ENCODE assay signal across 19 cellular contexts in the genomic region with DNA sequence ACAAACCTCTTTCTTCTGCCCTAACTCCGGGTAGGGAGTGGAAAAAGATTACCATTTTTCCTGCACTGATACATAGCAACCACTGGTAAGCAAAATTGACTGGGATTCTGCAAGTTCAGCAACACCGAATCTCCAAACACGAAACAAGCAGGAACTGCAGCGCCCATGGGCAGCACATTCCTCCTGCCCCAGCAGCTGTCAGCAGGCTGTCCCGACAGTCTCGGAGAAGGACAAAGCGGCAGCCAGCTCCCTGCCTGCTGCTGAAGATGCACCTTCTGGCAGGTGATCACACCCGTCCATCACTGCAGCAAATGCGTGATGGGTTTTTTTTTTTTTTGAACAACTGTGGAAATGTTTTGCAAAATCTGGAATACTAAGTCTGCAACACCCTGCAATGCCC.
"Had no signal": no experiment of that assay in that cellular context is flagged by ENCODE, and none has a peak within 500 bp of the region (broad histone marks: within the 10 kb centered on the region; RNA-seq: fewer than 3 reads in every experiment).

No MANE protein-coding gene starts in this region.

- H3K27ac ChIP-seq: breast epithelium, hepatocyte, right lobe of liver had no signal

- H3K9me3 ChIP-seq: breast epithelium, right lobe of liver had no signal

- ATAC-seq: stimulated activated effector memory CD8-positive, alpha-beta T cell treated with anti-CD3 and anti-CD28 coated beads, Interleukin-12 subunit alpha, Interleukin-12 subunit beta, amount 100 ng/mL, for 72 hours; WTC11 had no signal

- H3K4me3 ChIP-seq: breast epithelium, hepatocyte, right lobe of liver had no signal

- H3K4me2 ChIP-seq: hepatocyte had no signal

- H3K27me3 ChIP-seq: breast epithelium, hepatocyte, right lobe of liver had no signal

- H3K27me3 Mint-ChIP-seq: activated naive CD8-positive, alpha-beta T cell treated with anti-CD3 and anti-CD28 coated beads for 36 hours; dendritic cell treated with granulocyte-macrophage colony-stimulating factor and Interleukin-4, amounts not matched to agents 40 ng/mL and 50 ng/mL, for 4 days; memory B cell had no signal

- H3K27ac Mint-ChIP-seq: activated naive CD8-positive, alpha-beta T cell treated with anti-CD3 and anti-CD28 coated beads for 36 hours; activated T-helper 2 cell treated with anti-CD3 and anti-CD28 coated beads, Interferon-gamma antibody, Interleukin-2, Interleukin-4, amounts not matched to agents 10 μg/mL and 5 μg/mL and 100 μg/mL, durations not matched to agents 14 hours and 24 hours and 36 hours; dendritic cell treated with granulocyte-macrophage colony-stimulating factor and Interleukin-4, amounts not matched to agents 40 ng/mL and 50 ng/mL, for 4 days; memory B cell; nephron progenitor cell; stimulated activated effector memory CD8-positive, alpha-beta T cell treated with anti-CD3 and anti-CD28 coated beads, Interleukin-12 subunit alpha, Interleukin-12 subunit beta, amount 100 ng/mL, for 72 hours; T-helper 1 cell treated with Interleukin-12 subunit alpha and Interleukin-12 subunit beta and Interleukin-4 antibody, amounts not matched to agents 30 μg/mL and 1 μg/mL, for 36 hours; WTC11 had no signal

- DNase-seq: activated naive CD4-positive, alpha-beta T cell treated with Interleukin-2 at 50 U/mL for 16 hours; activated naive CD8-positive, alpha-beta T cell treated with anti-CD3 and anti-CD28 coated beads for 36 hours; activated T-cell treated with anti-CD3 and anti-CD28 coated beads, Interleukin-2, amount 50 U/mL, for 1 hour; effector CD8-positive, alpha-beta T cell; foreskin melanocyte; immature natural killer cell; nephron progenitor cell; right lobe of liver; small intestine; stimulated activated CD4-positive, alpha-beta T cell treated with anti-CD3 and anti-CD28 coated beads, Interleukin-2, amount 100 ng/mL, for 24 hours; T1000 had no signal

- H3K9me3 Mint-ChIP-seq: activated naive CD8-positive, alpha-beta T cell treated with anti-CD3 and anti-CD28 coated beads for 36 hours; activated T-helper 2 cell treated with anti-CD3 and anti-CD28 coated beads, Interferon-gamma antibody, Interleukin-2, Interleukin-4, amounts not matched to agents 10 μg/mL and 5 μg/mL and 100 μg/mL, durations not matched to agents 14 hours and 24 hours and 36 hours; dendritic cell treated with granulocyte-macrophage colony-stimulating factor and Interleukin-4, amounts not matched to agents 40 ng/mL and 50 ng/mL, for 4 days; immature natural killer cell; memory B cell; nephron progenitor cell; stimulated activated effector memory CD8-positive, alpha-beta T cell treated with anti-CD3 and anti-CD28 coated beads, Interleukin-12 subunit alpha, Interleukin-12 subunit beta, amount 100 ng/mL, for 72 hours; T-helper 1 cell treated with Interleukin-12 subunit alpha and Interleukin-12 subunit beta and Interleukin-4 antibody, amounts not matched to agents 30 μg/mL and 1 μg/mL, for 36 hours; WTC11 had no signal

- H3K4me3 Mint-ChIP-seq: activated naive CD8-positive, alpha-beta T cell treated with anti-CD3 and anti-CD28 coated beads for 36 hours; dendritic cell treated with granulocyte-macrophage colony-stimulating factor and Interleukin-4, amounts not matched to agents 40 ng/mL and 50 ng/mL, for 4 days; immature natural killer cell; memory B cell; nephron progenitor cell; stimulated activated effector memory CD8-positive, alpha-beta T cell treated with anti-CD3 and anti-CD28 coated beads, Interleukin-12 subunit alpha, Interleukin-12 subunit beta, amount 100 ng/mL, for 72 hours; T-helper 1 cell treated with Interleukin-12 subunit alpha and Interleukin-12 subunit beta and Interleukin-4 antibody, amounts not matched to agents 30 μg/mL and 1 μg/mL, for 36 hours; WTC11 had no signal

- H3K36me3 ChIP-seq: breast epithelium had no signal

- H2AFZ ChIP-seq: hepatocyte had no signal

- H3K4me1 ChIP-seq: breast epithelium had no signal
